ENCODE assay signal across 8 cellular contexts in genomic region chr19:10180024-10180423, GRCh38. TPM values are rescaled to one million over a fixed set of nuclear protein-coding genes. Genes with fewer than 3 reads are reported as not detected.
DNase-seq lines count a peak whose midpoint lies in the region; ATAC-seq, FAIRE-seq and TF ChIP-seq lines count a peak whose summit lies in the region.
"Not testable (repeated sequence)": the region's sequence is repeated elsewhere in the genome, so short reads cannot be mapped to it uniquely, and the experiment has no call there.

No MANE protein-coding gene starts in this region.

- RAD21 ChIA-PET in GM12878 (lab: Charles Lee; ENCODE audit: unreplicated experiment): not testable (repeated sequence)

- not testable (repeated sequence) for ATAC-seq in WTC11, GM12878, K562

- not testable (repeated sequence) for H3K4me3 Mint-ChIP-seq in Calu3 (ENCODE audit: low read depth, unreplicated experiment); WTC11; activated CD4-positive, alpha-beta T cell treated with anti-CD3 and anti-CD28 coated beads, Interleukin-2, amount 10 ng/mL, durations not matched to agents 7 days and 5 days

- not testable (repeated sequence) for FAIRE-seq in GM12878 (lab: Jason Lieb, UNC); K562 (lab: Jason Lieb, UNC)

- TF ChIP-seq CTCF in A673 (conservative IDR thresholded peaks at IDR 0.05; ENCODE audit: low read depth, low read length); Calu3 (IDR thresholded peaks at IDR 0.05; ENCODE audit: unreplicated experiment); HEK293 (tag by site-specific recombination; IDR thresholded peaks at IDR 0.05); OCI-LY7 (conservative IDR thresholded peaks at IDR 0.05; ENCODE audit: low read length); WTC11 (IDR thresholded peaks at IDR 0.05); GM12878 (IDR thresholded peaks at IDR 0.05 in 2 of 3, conservative IDR thresholded peaks at IDR 0.05 in 1 of 3; ENCODE audit: control insufficient read depth in 2 of 3, extremely low read depth in 1 of 3, insufficient read depth in 1 of 3, low read depth in 3 of 3, low read length in 3 of 3); K562 (IDR thresholded peaks at IDR 0.05 in 2 of 3, conservative IDR thresholded peaks at IDR 0.05 in 1 of 3; ENCODE audit: insufficient read depth in 2 of 3, low read depth in 1 of 3, low read length in 3 of 3): not testable (repeated sequence)

- in situ Hi-C loops in GM12878 (cut with MboI); K562 (cut with MboI): not testable (repeated sequence)

- POLR2A ChIA-PET in A673 (lab: Charles Lee; ENCODE audit: low non-redundant PET); HEK293 (lab: Yijun Ruan, JAX); activated CD4-positive, alpha-beta T cell treated with anti-CD3 and anti-CD28 coated beads, Interleukin-2, amount 10 ng/mL, durations not matched to agents 7 days and 5 days (lab: Charles Lee); GM12878 (lab: Charles Lee): not testable (repeated sequence)
- POLR2A ChIA-PET in OCI-LY7 (lab: Charles Lee): interaction anchor here (0.7 kb wide), 1 partner anchor 1604 kb away, joined by 3 read pairs; no protein-coding TSS in a partner anchor
- POLR2A ChIA-PET in WTC11 (lab: Charles Lee): interaction anchor here (0.6 kb wide), 1 partner anchor 145 kb away, joined by 3 read pairs; no protein-coding TSS in a partner anchor
- POLR2A ChIA-PET in K562 (lab: Yijun Ruan, JAX): interaction anchor here (0.6 to 1.3 kb wide), 3 partner anchors 10 to 247 kb away, joined by 3 to 4 read pairs (median 3); no protein-coding TSS in a partner anchor

- H3K27me3 ChIP-seq in A673 (replicated peaks; ENCODE audit: insufficient read depth, low read depth, low read length, poor library complexity); GM12878 (replicated peaks in 1 of 2; ENCODE audit: control insufficient read depth in 2 of 2, insufficient read depth in 2 of 2, low read length in 1 of 2); K562 (ENCODE audit: control insufficient read depth in 2 of 2, insufficient read depth in 2 of 2, low read length in 2 of 2): not testable (repeated sequence)

- H3K9me2 ChIP-seq in OCI-LY7 (ENCODE audit: insufficient read depth, low read length): not testable (repeated sequence)

- H3K27ac ChIP-seq in A673 (ENCODE audit: low read depth, low read length, poor library complexity, severe bottlenecking); HEK293 (ENCODE audit: extremely low read depth, low read depth, low read length); OCI-LY7 (ENCODE audit: low read depth, low read length, poor library complexity, severe bottlenecking); GM12878 (ENCODE audit: control insufficient read depth, insufficient read depth); K562 (ENCODE audit: extremely low read depth, low read depth, low read length): not testable (repeated sequence)

- TF ChIP-seq EP300 in GM12878 (IDR thresholded peaks at IDR 0.05; ENCODE audit: borderline replicate concordance in 1 of 2, control insufficient read depth in 1 of 2, low read depth in 2 of 2, low read length in 2 of 2); K562 (IDR thresholded peaks at IDR 0.05; ENCODE audit: low read length): not testable (repeated sequence)

- not testable (repeated sequence) for TF ChIP-seq POLR2A in GM12878 (IDR thresholded peaks at IDR 0.05; ENCODE audit: low read depth, low read length); K562 (conservative IDR thresholded peaks at IDR 0.05)

- H4K20me1 ChIP-seq in OCI-LY7 (ENCODE audit: insufficient read depth, low read length) (peaks cover 11% of the 10 kb centered on the region; the same call in 1 of the 2 replicates), K562 (replicated peaks; ENCODE audit: control insufficient read depth, insufficient read depth, low read length) (peaks cover 10% of the 10 kb centered on the region)
- H4K20me1 ChIP-seq in GM12878 (ENCODE audit: control insufficient read depth, insufficient read depth): not testable (repeated sequence)

- BruUV-seq in A673 (replicated peaks; lab: Mats Ljungman, UMichigan) (TSS peak; percentile 9), Calu3 (replicated peaks; lab: Mats Ljungman, UMichigan) (TSS peak; percentile 25), OCI-LY7 (replicated peaks; lab: Mats Ljungman, UMichigan) (TSS peak; percentile 10), GM12878 (replicated peaks; lab: Mats Ljungman, UMichigan) (TSS peak; percentile 31), K562 (replicated peaks; lab: Mats Ljungman, UMichigan) (TSS peak; percentile 10)

- intact Hi-C loops in A673 (cut with micrococcal nuclease; ENCODE audit: unreplicated experiment); Calu3 (cut with micrococcal nuclease; ENCODE audit: unreplicated experiment); OCI-LY7 (cut with micrococcal nuclease; ENCODE audit: unreplicated experiment); GM12878 (cut with micrococcal nuclease; ENCODE audit: unreplicated experiment); K562 (cut with micrococcal nuclease): not testable (repeated sequence)

- TF ChIP-seq RAD21 in GM12878 (IDR thresholded peaks at IDR 0.05; ENCODE audit: insufficient read depth, low read depth, low read length); K562 (CRISPR knock-in tag; conservative IDR thresholded peaks at IDR 0.05 in 1 of 2, IDR thresholded peaks at IDR 0.05 in 1 of 2): not testable (repeated sequence)

- H3K9ac ChIP-seq in GM12878 (ENCODE audit: control insufficient read depth, insufficient read depth, low read length); K562 (ENCODE audit: insufficient read depth in 1 of 2, low read depth in 2 of 2, low read length in 2 of 2): not testable (repeated sequence)

- H3K27me3 Mint-ChIP-seq in Calu3 (ENCODE audit: unreplicated experiment); WTC11 (ENCODE audit: low read depth); activated CD4-positive, alpha-beta T cell treated with anti-CD3 and anti-CD28 coated beads, Interleukin-2, amount 10 ng/mL, durations not matched to agents 7 days and 5 days: not testable (repeated sequence)

- WGBS in GM12878 (ENCODE audit: insufficient coverage, insufficient replicate concordance, low lambda C conversion rate, missing lambda C conversion rate): 99% methylated on average over 5 of the region's 6 CpGs
- 95% methylated on average over 5 of the region's 6 CpGs for WGBS in K562 (ENCODE audit: insufficient coverage, low coverage, missing lambda C conversion rate)

- H3K36me3 ChIP-seq in A673 (ENCODE audit: insufficient read depth, low read length, poor library complexity, severe bottlenecking) (peaks cover 66% of the 10 kb centered on the region), HEK293 (ENCODE audit: control insufficient read depth in 2 of 2, insufficient read depth in 1 of 2, low read length in 2 of 2) (peaks cover 72 to 76% of the 10 kb centered on the region in 2 experiments), OCI-LY7 (ENCODE audit: insufficient read depth, low read length) (peaks cover 89% of the 10 kb centered on the region), GM12878 (ENCODE audit: control insufficient read depth in 2 of 2, insufficient read depth in 2 of 2, low read length in 1 of 2) (peaks cover 22 to 30% of the 10 kb centered on the region in 2 experiments), K562 (ENCODE audit: control insufficient read depth, insufficient read depth, low read length) (peaks cover 82% of the 10 kb centered on the region)

- H3K9me3 Mint-ChIP-seq in Calu3 (ENCODE audit: low read depth, unreplicated experiment); WTC11; activated CD4-positive, alpha-beta T cell treated with anti-CD3 and anti-CD28 coated beads, Interleukin-2, amount 10 ng/mL, durations not matched to agents 7 days and 5 days: not testable (repeated sequence)

- SMC1A ChIA-PET in GM12878 (lab: Charles Lee; ENCODE audit: uncharacterized antibody, unreplicated experiment): not testable (repeated sequence)

- peaks cover 10% of the 10 kb centered on the region for H3K4me1 Mint-ChIP-seq in Calu3 (ENCODE audit: low read depth, unreplicated experiment)
- not testable (repeated sequence) for H3K4me1 Mint-ChIP-seq in WTC11; activated CD4-positive, alpha-beta T cell treated with anti-CD3 and anti-CD28 coated beads, Interleukin-2, amount 10 ng/mL, durations not matched to agents 7 days and 5 days

- DNase-seq in A673 (ENCODE audit: low spot score); Calu3; OCI-LY7 (ENCODE audit: low spot score); WTC11 (ENCODE audit: low spot score); activated CD4-positive, alpha-beta T cell treated with anti-CD3 and anti-CD28 coated beads, Interleukin-2, amount 10 ng/mL, durations not matched to agents 7 days and 5 days; GM12878 (ENCODE audit: low read depth, low spot score); K562 (ENCODE audit: extremely low read depth in 1 of 4, low spot score in 3 of 4): not testable (repeated sequence)

- H3K79me2 ChIP-seq in OCI-LY7 (ENCODE audit: insufficient read depth, low read depth, low read length) (peaks cover 89% of the 10 kb centered on the region), GM12878 (ENCODE audit: control insufficient read depth, insufficient read depth, low read length) (peaks cover 15% of the 10 kb centered on the region), K562 (ENCODE audit: control insufficient read depth, insufficient read depth, low read length) (peaks cover 26% of the 10 kb centered on the region)

- not testable (repeated sequence) for H3K4me1 ChIP-seq in A673 (ENCODE audit: insufficient read depth, low read length, poor library complexity, severe bottlenecking); HEK293 (ENCODE audit: control insufficient read depth, insufficient read depth, low read length); GM12878 (ENCODE audit: control insufficient read depth, insufficient read depth, low read length); K562 (replicated peaks in 1 of 2; ENCODE audit: control insufficient read depth in 2 of 2, insufficient read depth in 2 of 2, low read length in 2 of 2)
- peaks cover 35% of the 10 kb centered on the region for H3K4me1 ChIP-seq in OCI-LY7 (ENCODE audit: insufficient read depth, low read length, poor library complexity, severe bottlenecking)

- H3K27ac Mint-ChIP-seq in Calu3 (ENCODE audit: unreplicated experiment); WTC11: not testable (repeated sequence)
- H3K27ac Mint-ChIP-seq in activated CD4-positive, alpha-beta T cell treated with anti-CD3 and anti-CD28 coated beads, Interleukin-2, amount 10 ng/mL, durations not matched to agents 7 days and 5 days: peak overlapping the region; percentile 36

- CTCF ChIA-PET in A673 (lab: Charles Lee); Calu3 (lab: Charles Lee); HEK293 (lab: Yijun Ruan, JAX); OCI-LY7 (lab: Charles Lee; ENCODE audit: unreplicated experiment); WTC11 (lab: Charles Lee); activated CD4-positive, alpha-beta T cell treated with anti-CD3 and anti-CD28 coated beads, Interleukin-2, amount 10 ng/mL, durations not matched to agents 7 days and 5 days (lab: Charles Lee); K562 (lab: Yijun Ruan, JAX; ENCODE audit: low intra/inter-chr PET ratio): not testable (repeated sequence)
- CTCF ChIA-PET in GM12878 (lab: Yijun Ruan, JAX): interaction anchor here (0.8 kb wide), 2 partner anchors 70 to 249 kb away, joined by 3 to 4 read pairs; no protein-coding TSS in a partner anchor

- H3K4me3 ChIP-seq in A673 (ENCODE audit: low read depth, low read length, poor library complexity, severe bottlenecking); HEK293 (ENCODE audit: low read depth, low read length); OCI-LY7 (ENCODE audit: low read depth, low read length, poor library complexity, severe bottlenecking); GM12878; K562: not testable (repeated sequence)

- not testable (repeated sequence) for H3K9me3 ChIP-seq in A673 (ENCODE audit: low read depth, low read length, poor library complexity, severe bottlenecking); HEK293 (ENCODE audit: control insufficient read depth, insufficient read depth, low read depth, low read length); OCI-LY7 (ENCODE audit: low read length); GM12878 (replicated peaks; ENCODE audit: control insufficient read depth, insufficient read depth, low read length); K562 (replicated peaks; ENCODE audit: control insufficient read depth, insufficient read depth, low read depth, low read length)

- not testable (repeated sequence) for H3K9me1 ChIP-seq in K562 (ENCODE audit: control insufficient read depth, insufficient read depth, low read length)

- H3K36me3 Mint-ChIP-seq in Calu3 (ENCODE audit: insufficient read depth, unreplicated experiment) (peaks cover 27% of the 10 kb centered on the region), WTC11 (peaks cover 44% of the 10 kb centered on the region)
- peaks cover 41% of the 10 kb centered on the region for H3K36me3 Mint-ChIP-seq in activated CD4-positive, alpha-beta T cell treated with anti-CD3 and anti-CD28 coated beads, Interleukin-2, amount 10 ng/mL, durations not matched to agents 7 days and 5 days (ENCODE audit: low read depth)

- not testable (repeated sequence) for H3K4me2 ChIP-seq in OCI-LY7 (ENCODE audit: low read length); GM12878 (ENCODE audit: control insufficient read depth, insufficient read depth); K562 (ENCODE audit: insufficient read depth, low read length)

- not testable (repeated sequence) for H2AFZ ChIP-seq in OCI-LY7 (ENCODE audit: low read length); GM12878 (ENCODE audit: control insufficient read depth, low read depth, low read length); K562 (ENCODE audit: low read depth, low read length)

RNA-seq across cellular contexts. Expression of gene DNMT1, which starts 14.7 kb away (rescaled TPM):
- total RNA-seq in A673 (2021) (371 and 383 TPM in 2 replicates), Calu3 (2022) (133 and 139 TPM in 2 replicates), OCI-LY7 (2022) (680 and 699 TPM in 2 replicates), WTC11 (2021) (174 to 210 TPM (median 191 TPM) in 3 replicates), GM12878 (2014; rRNA removed) (87.7 and 114 TPM in 2 replicates), GM12878 (2014; rRNA removed; fragmentation: Illumina TruSeq; extraction: Trizol) (67.2 and 70.0 TPM in 2 replicates), GM12878 (2021) (221 and 238 TPM in 2 replicates), K562 (2014; rRNA removed) (121 and 133 TPM in 2 replicates), K562 (2014; rRNA removed; fragmentation: Illumina TruSeq; extraction: Trizol) (104 and 131 TPM in 2 replicates), K562 (2015; rRNA removed; fragmentation: Illumina TruSeq; extraction: Trizol) (80.1 and 84.8 TPM in 2 replicates), K562 (2021) (261 and 271 TPM in 2 replicates)
- total RNA-seq in OCI-LY7 (2014; rRNA removed; shearing (Covaris generic)): 329 and 365 TPM in 2 replicates
- total RNA-seq in activated CD4-positive, alpha-beta T cell treated with anti-CD3 and anti-CD28 coated beads, Interleukin-2, amount 10 ng/mL, durations not matched to agents 7 days and 5 days: 100 to 1,000 TPM; 375 to 404 TPM
- total RNA-seq in GM12878 (2013; cell fraction: nucleolus; rRNA removed): 263 and 295 TPM in 2 replicates
- 71.5 TPM for polyA plus RNA-seq in GM12878 (2011; ENCODE audit: low read depth)
- polyA plus RNA-seq in GM12878 (2011; rRNA removed) (100 and 130 TPM in 2 replicates), GM12878 (2014; fragmentation: Illumina TruSeq; extraction: Trizol) (132 and 137 TPM in 2 replicates), GM12878 (2014; fragmentation: Nextera tagmentation; extraction: Ambion mirVana) (100 to 1,000 TPM; 128 to 149 TPM), GM12878 (2014; rRNA removed) (107 and 126 TPM in 2 replicates), GM12878 (2016; fragmentation: Nextera tagmentation; extraction: Ambion mirVana) (100 to 1,000 TPM; 280 to 290 TPM), K562 (2011; rRNA removed) (88.6 and 150 TPM in 2 replicates), K562 (2014; fragmentation: Illumina TruSeq; extraction: Trizol) (163 and 181 TPM in 2 replicates), K562 (2014; fragmentation: Nextera tagmentation; extraction: Ambion mirVana) (100 to 1,000 TPM in 1 of 2 experiments, 10 to 100 TPM in 1; 95.0 to 159 TPM), K562 (2014; rRNA removed) (111 and 126 TPM in 2 replicates)
- 75.3 and 81.4 TPM in 2 replicates for polyA plus RNA-seq in GM12878 (2011; cell fraction: cytosol; rRNA removed)
- 356 and 514 TPM in 2 replicates for polyA plus RNA-seq in GM12878 (2011; cell fraction: nucleus; rRNA removed)
- polyA plus RNA-seq in GM12878 (2012): 113 and 151 TPM in 2 replicates
- 105 and 125 TPM in 2 replicates for polyA minus RNA-seq in GM12878 (2011; rRNA and poly(A)+ RNA removed)
- 67.9 and 73.8 TPM in 2 replicates for polyA minus RNA-seq in GM12878 (2011; cell fraction: cytosol; rRNA and poly(A)+ RNA removed)
- 91.4 and 160 TPM in 2 replicates for polyA minus RNA-seq in GM12878 (2011; cell fraction: nucleus; rRNA and poly(A)+ RNA removed)
- 743 and 899 TPM in 2 replicates for total RNA-seq in K562 (2011; cell fraction: chromatin; rRNA removed; ENCODE audit: low replicate concordance)
- 373 and 377 TPM in 2 replicates for total RNA-seq in K562 (2011; cell fraction: nucleolus; rRNA removed)
- total RNA-seq in K562 (2011; cell fraction: nucleoplasm; rRNA removed): 405 and 438 TPM in 2 replicates
- 48.0 and 61.3 TPM in 2 replicates for polyA plus RNA-seq in K562 (2011; cell fraction: cytosol; rRNA removed)
- polyA plus RNA-seq in K562 (2011; cell fraction: nucleus; rRNA removed): 345 and 363 TPM in 2 replicates
- 147 and 255 TPM in 2 replicates for polyA plus RNA-seq in K562 (2012)
- 116 and 118 TPM in 2 replicates for polyA minus RNA-seq in K562 (2011; rRNA and poly(A)+ RNA removed)
- polyA minus RNA-seq in K562 (2011; cell fraction: cytosol; rRNA and poly(A)+ RNA removed): 97.3 and 133 TPM in 2 replicates
- 89.7 and 106 TPM in 2 replicates for polyA minus RNA-seq in K562 (2011; cell fraction: nucleus; rRNA and poly(A)+ RNA removed)

RNA-seq across cellular contexts. Expression of gene S1PR2, which starts 51.1 kb away (rescaled TPM):
- 8.4 and 10.0 TPM in 2 replicates for total RNA-seq in A673 (2021)
- 4.8 and 5.3 TPM in 2 replicates for total RNA-seq in Calu3 (2022)
- 27.0 and 27.8 TPM in 2 replicates for total RNA-seq in OCI-LY7 (2014; rRNA removed; shearing (Covaris generic))
- 51.6 and 64.5 TPM in 2 replicates for total RNA-seq in OCI-LY7 (2022)
- total RNA-seq in WTC11 (2021): 12.9 to 13.6 TPM (median 13.2 TPM) in 3 replicates
- 1 to 10 TPM; 6.1 to 6.5 TPM for total RNA-seq in activated CD4-positive, alpha-beta T cell treated with anti-CD3 and anti-CD28 coated beads, Interleukin-2, amount 10 ng/mL, durations not matched to agents 7 days and 5 days
- total RNA-seq in GM12878 (2013; cell fraction: nucleolus; rRNA removed): 47.7 and 53.8 TPM in 2 replicates
- total RNA-seq in GM12878 (2014; rRNA removed): 13.0 and 13.3 TPM in 2 replicates
- 9.3 and 9.8 TPM in 2 replicates for total RNA-seq in GM12878 (2014; rRNA removed; fragmentation: Illumina TruSeq; extraction: Trizol)
- 19.1 and 19.6 TPM in 2 replicates for total RNA-seq in GM12878 (2021)
- polyA plus RNA-seq in GM12878 (2011; ENCODE audit: low read depth): 8.8 TPM
- polyA plus RNA-seq in GM12878 (2011; rRNA removed): 14.4 and 26.8 TPM in 2 replicates
- polyA plus RNA-seq in GM12878 (2011; cell fraction: cytosol; rRNA removed): 39.3 and 44.0 TPM in 2 replicates
- polyA plus RNA-seq in GM12878 (2011; cell fraction: nucleus; rRNA removed): 20.3 and 21.5 TPM in 2 replicates
- polyA plus RNA-seq in GM12878 (2012): 12.5 and 18.2 TPM in 2 replicates
- polyA plus RNA-seq in GM12878 (2014; fragmentation: Illumina TruSeq; extraction: Trizol): 6.3 and 7.1 TPM in 2 replicates
- 1 to 10 TPM; 4.9 to 9.6 TPM for polyA plus RNA-seq in GM12878 (2014; fragmentation: Nextera tagmentation; extraction: Ambion mirVana)
- polyA plus RNA-seq in GM12878 (2014; rRNA removed): 9.9 and 10.9 TPM in 2 replicates
- 10 to 100 TPM; 18.6 to 20.6 TPM for polyA plus RNA-seq in GM12878 (2016; fragmentation: Nextera tagmentation; extraction: Ambion mirVana)
- 79.8 and 118 TPM in 2 replicates for polyA minus RNA-seq in GM12878 (2011; rRNA and poly(A)+ RNA removed)
- 38.6 and 43.2 TPM in 2 replicates for polyA minus RNA-seq in GM12878 (2011; cell fraction: cytosol; rRNA and poly(A)+ RNA removed)
- 11.7 and 20.7 TPM in 2 replicates for polyA minus RNA-seq in GM12878 (2011; cell fraction: nucleus; rRNA and poly(A)+ RNA removed)
- total RNA-seq in K562 (2011; cell fraction: chromatin; rRNA removed; ENCODE audit: low replicate concordance): 6.5 and 16.7 TPM in 2 replicates
- total RNA-seq in K562 (2011; cell fraction: nucleolus; rRNA removed): 14.1 and 14.8 TPM in 2 replicates
- total RNA-seq in K562 (2011; cell fraction: nucleoplasm; rRNA removed): 9.9 and 11.3 TPM in 2 replicates
- 2.0 and 2.5 TPM in 2 replicates for total RNA-seq in K562 (2014; rRNA removed)
- 1.3 and 1.5 TPM in 2 replicates for total RNA-seq in K562 (2014; rRNA removed; fragmentation: Illumina TruSeq; extraction: Trizol)
- total RNA-seq in K562 (2015; rRNA removed; fragmentation: Illumina TruSeq; extraction: Trizol): 1.9 and 2.0 TPM in 2 replicates
- 3.8 and 3.9 TPM in 2 replicates for total RNA-seq in K562 (2021)
- polyA plus RNA-seq in K562 (2011; rRNA removed): 1.5 and 2.1 TPM in 2 replicates
- 2.7 and 4.7 TPM in 2 replicates for polyA plus RNA-seq in K562 (2011; cell fraction: cytosol; rRNA removed)
- polyA plus RNA-seq in K562 (2011; cell fraction: nucleus; rRNA removed): 2.1 and 2.9 TPM in 2 replicates
- 1.1 and 1.2 TPM in 2 replicates for polyA plus RNA-seq in K562 (2012)
- 1.6 TPM in 2 replicates for polyA plus RNA-seq in K562 (2014; fragmentation: Illumina TruSeq; extraction: Trizol)
- polyA plus RNA-seq in K562 (2014; fragmentation: Nextera tagmentation; extraction: Ambion mirVana): 1 to 10 TPM; 1.9 to 2.2 TPM
- 1.9 and 2.0 TPM in 2 replicates for polyA plus RNA-seq in K562 (2014; rRNA removed)
- polyA minus RNA-seq in K562 (2011; rRNA and poly(A)+ RNA removed): 2.5 and 3.3 TPM in 2 replicates
- 3.3 and 3.4 TPM in 2 replicates for polyA minus RNA-seq in K562 (2011; cell fraction: cytosol; rRNA and poly(A)+ RNA removed)
- 1.6 and 2.2 TPM in 2 replicates for polyA minus RNA-seq in K562 (2011; cell fraction: nucleus; rRNA and poly(A)+ RNA removed)
